ENCODE assay signal across 12 cellular contexts in the genomic region with DNA sequence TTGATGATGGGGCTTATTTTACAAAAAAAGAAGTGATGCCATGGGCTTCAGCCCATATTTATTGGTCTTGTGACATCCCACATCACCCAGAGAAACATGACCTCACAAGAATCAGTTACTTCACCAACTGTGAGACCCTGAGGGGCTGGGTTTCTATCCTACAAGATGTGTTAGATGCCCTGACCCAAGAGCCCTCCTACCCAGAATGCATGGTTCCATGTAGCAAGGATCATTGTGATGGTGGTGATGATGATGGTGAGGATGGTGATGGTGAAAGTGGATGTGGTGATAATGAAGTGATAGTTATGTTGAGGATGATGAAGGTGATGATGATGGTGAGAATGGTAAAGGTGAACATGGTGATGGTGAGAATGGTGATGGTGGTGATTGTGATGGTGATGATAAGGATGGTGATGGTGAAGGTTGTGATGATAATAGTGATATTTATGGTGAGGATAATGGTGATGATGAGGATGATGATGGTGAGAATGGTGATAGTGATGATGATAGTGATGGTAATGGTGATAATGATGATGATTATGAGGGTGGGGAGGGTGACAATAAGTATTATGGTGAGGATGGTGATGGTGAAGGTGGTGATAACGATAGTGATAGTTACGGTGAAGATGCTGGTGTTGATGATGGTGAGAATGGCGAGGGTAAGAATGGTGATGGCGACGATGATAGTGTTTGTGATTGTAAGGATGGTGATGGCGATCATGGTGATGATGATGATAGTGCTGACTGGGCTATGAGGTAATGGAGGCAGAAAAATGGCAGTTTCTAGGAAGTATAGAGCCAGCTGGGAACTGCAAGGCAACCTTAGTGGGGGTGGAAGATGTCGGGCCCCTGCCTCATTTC. TPM values are rescaled to one million over a fixed set of nuclear protein-coding genes. Genes with fewer than 3 reads are reported as not detected.
"Had no signal": no experiment of that assay in that cellular context is flagged by ENCODE, and none has a peak within 500 bp of the region (broad histone marks: within the 10 kb centered on the region; RNA-seq: fewer than 3 reads in every experiment).

No MANE protein-coding gene starts in this region.

RNA-seq across cellular contexts. Expression of gene KCNJ18, which starts 28.5 kb away (rescaled TPM):
- total RNA-seq: activated CD4-positive, alpha-beta T cell treated with anti-CD3 and anti-CD28 coated beads, Interleukin-2, amount 10 ng/mL, durations not matched to agents 24 days and 14 days; activated CD8-positive, alpha-beta T cell treated with anti-CD3 and anti-CD28 coated beads for 36 hours; activated naive CD4-positive, alpha-beta T cell treated with anti-CD3 and anti-CD28 coated beads for 36 hours; activated naive CD4-positive, alpha-beta T cell treated with anti-CD3 and anti-CD28 coated beads, Interleukin-2, amount 50 U/mL, for 72 hours; activated T-cell treated with anti-CD3 and anti-CD28 coated beads, Interleukin-2, amount 50 U/mL, for 4 hours; activated T-helper 1 cell treated with anti-CD3 and anti-CD28 coated beads, Interleukin-12 subunit alpha, Interleukin-12 subunit beta, Interleukin-2, Interleukin-4 antibody, amounts not matched to agents 30 ng/mL and 10 ng/mL and 1 ng/mL, durations not matched to agents 14 hours and 24 hours and 36 hours; adrenal gland; K562; M059J; Peyer's patch; SJSA1 had no signal
- polyA plus RNA-seq: adrenal gland, K562, SK-N-SH had no signal
